In genomic region chr6:158518196-158519127, GRCh38 we compare ENCODE assay signal across 8 cellular contexts. TPM values are rescaled to one million over a fixed set of nuclear protein-coding genes. Genes with fewer than 3 reads are reported as not detected.
A peak's percentile ranks its signal among the peaks of the same experiment; 100 is the strongest.
DNase-seq lines count a peak whose midpoint lies in the region; ATAC-seq and TF ChIP-seq lines count a peak whose summit lies in the region.

No MANE protein-coding gene starts in this region.

- TF ChIP-seq CTCF in dorsolateral prefrontal cortex (IDR thresholded peaks at IDR 0.05 in 54 of 56, conservative IDR thresholded peaks at IDR 0.05 in 2 of 56; ENCODE audit: low read depth in 1 of 56, partially characterized antibody in 56 of 56) = peak; percentile 25 to 81 (median 64)

- peak overlapping the region in 32 of 59 donors; percentile 1 to 69 (median 36) for H3K27ac ChIP-seq in dorsolateral prefrontal cortex

- intact Hi-C loops in dorsolateral prefrontal cortex (cut with DNase I) = loop anchor here (5.0 to 10.0 kb wide), 3 partner anchors 86 to 296 kb away; no protein-coding TSS in a partner anchor

- ATAC-seq in GM19035 (IDR thresholded peaks at IDR 0.05; ENCODE audit: unreplicated experiment) (peak; percentile 74), HG03159 (IDR thresholded peaks at IDR 0.05; ENCODE audit: unreplicated experiment) (peak; percentile 71)

- peak overlapping the region in 57 of 59 donors; percentile 1 to 65 (median 42) for H3K4me3 ChIP-seq in dorsolateral prefrontal cortex

- H3K27me3 ChIP-seq in dorsolateral prefrontal cortex = peaks cover 0 to 8% (median 0%) of the 10 kb centered on the region in 45 donors

- peak in 8 of 14 donors; percentile 12 to 81 (median 26) for DNase-seq in C1 segment of cervical spinal cord (lab: John Stamatoyannopoulos, UW)
- DNase-seq in NCI-H2227 treated with DMSO at 0.1 percent for 48 hours (lab: John Stamatoyannopoulos, UW) = peak; percentile 35
- peak; percentile 21 to 33 for DNase-seq in activated CD4-positive, alpha-beta T cell treated with anti-CD3 and anti-CD28 coated beads for 24 hours (ENCODE audit: low read depth in 2 of 2)
- DNase-seq in dorsolateral prefrontal cortex = peak in 9 of 10 donors; percentile 55 to 79 (median 68)
- DNase-seq in lung microvascular endothelial cell (ENCODE audit: low read depth in 2 of 2) = peak; percentile 74 to 75
- peak; percentile 17 for DNase-seq in stimulated activated CD8-positive, alpha-beta memory T cell treated with anti-CD3 and anti-CD28 coated beads, Interleukin-4, amount 100 ng/mL, for 24 hours (ENCODE audit: low read depth)

RNA-seq across cellular contexts. Expression of gene TMEM181, which starts 41.4 kb away (rescaled TPM):
- total RNA-seq in dorsolateral prefrontal cortex (10 to 100 TPM; 23.4 to 51.6 (median 36.0) TPM), lung microvascular endothelial cell (28.3 and 48.2 TPM in 2 replicates)

Comparison
In these comparisons a context has a peak if more than half of its experiments do, and no peak if none do; other contexts are left out.
1. Peak in every context shown above with its lines: DNase-seq, ATAC-seq, H3K4me3 ChIP-seq and H3K27ac ChIP-seq.
2. DNase-seq: peak in every context shown above with its lines; median percentile 74 in lung microvascular endothelial cell; 68 in dorsolateral prefrontal cortex; 35 in NCI-H2227 treated with DMSO at 0.1 percent for 48 hours; 27 in activated CD4-positive, alpha-beta T cell treated with anti-CD3 and anti-CD28 coated beads for 24 hours; 26 in C1 segment of cervical spinal cord; 17 in stimulated activated CD8-positive, alpha-beta memory T cell treated with anti-CD3 and anti-CD28 coated beads, Interleukin-4, amount 100 ng/mL, for 24 hours.